1 cellular context compared by ENCODE assay signal in the genomic region with DNA sequence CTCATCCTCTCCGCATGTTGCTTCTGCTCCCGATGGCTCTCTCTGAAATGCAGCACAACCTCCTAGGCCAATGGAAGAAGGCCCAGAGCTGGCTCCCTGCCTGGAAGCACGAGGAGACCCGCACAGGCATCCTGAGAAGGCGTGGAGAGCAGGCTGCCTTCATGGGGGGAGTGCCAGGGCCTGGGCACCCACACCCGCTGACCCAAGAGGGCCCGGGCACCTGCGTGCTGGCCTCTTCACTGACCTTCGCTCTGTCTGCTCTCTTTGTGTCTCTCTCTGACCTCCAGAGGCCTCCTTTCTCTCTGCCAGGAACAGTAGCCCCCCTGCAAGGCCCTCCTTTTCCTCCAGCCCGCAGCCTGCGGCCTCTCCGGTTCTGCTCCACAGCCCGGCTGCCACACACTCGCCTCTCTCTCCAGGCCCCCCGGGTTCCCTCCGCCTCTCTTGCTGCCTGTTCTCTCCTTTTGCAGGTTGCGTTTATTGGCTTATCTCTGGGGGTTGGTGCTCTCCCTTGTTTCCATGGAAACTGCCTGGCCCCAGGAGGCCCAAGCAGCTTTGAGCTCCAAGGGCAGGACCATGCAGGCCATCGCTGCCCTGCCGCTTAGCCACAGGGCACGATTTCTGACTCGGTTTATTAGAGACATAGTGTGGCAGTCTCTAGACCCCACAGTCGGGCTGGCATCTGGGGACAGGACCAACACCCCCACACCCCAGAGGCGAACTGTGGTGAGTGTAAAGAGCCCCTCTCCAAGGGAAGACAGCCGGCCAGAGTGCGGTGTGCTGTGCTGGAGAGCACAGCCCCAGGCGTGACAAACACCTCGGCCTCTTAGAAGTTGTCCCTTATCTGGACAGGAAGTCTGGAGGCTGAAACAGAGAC.
TF ChIP-seq lines count a peak whose summit lies in the region.

No MANE protein-coding gene starts in this region.

TF ChIP-seq in H1, 55 proteins besides CTCF, POLR2A, EP300 and RAD21:
- TF ChIP-seq JUN (IDR thresholded peaks at IDR 0.05; ENCODE audit: low read depth, low read length) (no peak), RXRA (IDR thresholded peaks at IDR 0.05; ENCODE audit: insufficient read depth, low read depth, low read length) (no peak), GTF2F1 (IDR thresholded peaks at IDR 0.05; ENCODE audit: borderline replicate concordance, low read depth, low read length) (no peak)
- TF ChIP-seq, protein P1, sequence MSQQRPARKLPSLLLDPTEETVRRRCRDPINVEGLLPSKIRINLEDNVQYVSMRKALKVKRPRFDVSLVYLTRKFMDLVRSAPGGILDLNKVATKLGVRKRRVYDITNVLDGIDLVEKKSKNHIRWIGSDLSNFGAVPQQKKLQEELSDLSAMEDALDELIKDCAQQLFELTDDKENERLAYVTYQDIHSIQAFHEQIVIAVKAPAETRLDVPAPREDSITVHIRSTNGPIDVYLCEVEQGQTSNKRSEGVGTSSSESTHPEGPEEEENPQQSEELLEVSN (IDR thresholded peaks at IDR 0.05): no peak
